Comparison of ENCODE assay signal across 17 cellular contexts in the genomic region with DNA sequence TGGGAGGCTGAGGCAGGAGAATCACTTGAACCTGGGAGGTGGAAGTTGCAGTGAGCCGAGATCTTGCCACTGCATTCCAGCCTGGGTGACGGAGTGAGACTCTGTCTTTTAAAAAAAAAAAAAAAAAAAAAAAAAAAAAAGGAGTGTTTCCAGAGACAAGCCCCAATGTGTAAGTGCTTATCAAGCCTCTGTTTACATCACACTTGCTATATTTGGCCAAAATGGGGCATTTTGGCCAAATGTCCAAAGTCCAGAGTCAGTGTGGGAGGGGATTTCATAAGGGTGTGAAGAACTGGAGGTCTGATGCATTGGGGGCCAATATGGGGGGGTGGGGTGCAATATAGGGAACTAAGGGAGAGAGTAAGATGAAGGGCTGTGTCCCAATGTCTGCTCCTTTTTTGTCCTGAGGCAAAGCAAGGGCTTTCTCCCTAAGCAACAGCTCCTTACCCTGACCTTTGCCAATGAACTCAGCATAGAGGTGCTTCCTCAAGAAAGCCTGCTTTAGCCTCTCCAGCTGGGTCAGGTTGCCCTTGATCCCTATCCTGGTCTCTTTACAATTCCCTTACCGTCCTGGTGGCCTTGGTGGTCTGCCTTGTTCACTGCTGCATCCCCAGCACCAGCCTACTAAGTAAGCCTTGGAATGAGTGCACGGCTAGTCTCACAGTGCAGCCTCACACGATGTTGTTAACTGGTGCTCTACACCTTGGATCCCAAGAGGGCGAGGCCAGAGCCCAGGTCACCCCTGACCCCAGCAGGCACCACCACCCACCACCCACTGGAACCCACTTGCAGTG. TPM values are rescaled to one million over a fixed set of nuclear protein-coding genes. Genes with fewer than 3 reads are reported as not detected.
DNase-seq lines count a peak whose midpoint lies in the region; ATAC-seq and TF ChIP-seq lines count a peak whose summit lies in the region.
"Had no signal": no experiment of that assay in that cellular context is flagged by ENCODE, and none has a peak within 500 bp of the region (broad histone marks: within the 10 kb centered on the region; RNA-seq: fewer than 3 reads in every experiment).

No MANE protein-coding gene starts in this region.

- intact Hi-C loops in colonic mucosa (cut with DNase I): no loop called here

- no peaks in the 10 kb centered on the region for H3K79me2 ChIP-seq in trophoblast cell (ENCODE audit: control insufficient read depth, insufficient read depth, low read length, poor library complexity)

- peak overlapping the region; percentile 63 for H3K4me2 ChIP-seq in BLaER1
- H3K4me2 ChIP-seq in trophoblast cell (ENCODE audit: low read length): no peak overlapping the region
- H3K4me2 ChIP-seq: A549 had no signal

- no peaks in the 10 kb centered on the region for H3K27me3 Mint-ChIP-seq in central memory CD8-positive, alpha-beta T cell
- H3K27me3 Mint-ChIP-seq: CD4-positive, CD25-positive, alpha-beta regulatory T cell had no signal

- peaks cover 4% of the 10 kb centered on the region for H3K36me3 Mint-ChIP-seq in central memory CD8-positive, alpha-beta T cell (ENCODE audit: insufficient read depth)
- H3K36me3 Mint-ChIP-seq: CD4-positive, CD25-positive, alpha-beta regulatory T cell had no signal

- peaks cover 24% of the 10 kb centered on the region for H3K4me1 ChIP-seq in BLaER1
- peaks cover 2 to 29% (median 20%) of the 10 kb centered on the region in 4 donors for H3K4me1 ChIP-seq in liver (ENCODE audit: control insufficient read depth in 4 of 4, insufficient read depth in 4 of 4, low read length in 3 of 4)
- no peaks in the 10 kb centered on the region for H3K4me1 ChIP-seq in trophoblast cell (ENCODE audit: control insufficient read depth in 1 of 2, insufficient read depth in 2 of 2, low read length in 2 of 2)
- H3K4me1 ChIP-seq in colonic mucosa: no peaks in the 10 kb centered on the region
- H3K4me1 ChIP-seq: A549, HAP-1 had no signal

- no peak overlapping the region for H2AFZ ChIP-seq in trophoblast cell (ENCODE audit: insufficient read depth, low read length, poor library complexity)

- no peak overlapping the region for H2AK5ac ChIP-seq in trophoblast cell (ENCODE audit: low read length)

- H3K27ac ChIP-seq in BLaER1: no peak overlapping the region
- H3K27ac ChIP-seq in liver (ENCODE audit: low read depth in 1 of 2, low read length in 2 of 2): no peak overlapping the region
- H3K27ac ChIP-seq in trophoblast cell (ENCODE audit: low read depth, low read length): no peak overlapping the region
- H3K27ac ChIP-seq in colonic mucosa: no peak overlapping the region
- H3K27ac ChIP-seq: 22Rv1, A549, HL-60 had no signal

- no peaks in the 10 kb centered on the region for H3K4me1 Mint-ChIP-seq in central memory CD8-positive, alpha-beta T cell
- H3K4me1 Mint-ChIP-seq: CD4-positive, CD25-positive, alpha-beta regulatory T cell had no signal

- H3K18ac ChIP-seq in trophoblast cell (ENCODE audit: low read length): no peak overlapping the region

- no peak overlapping the region for H3K4me3 ChIP-seq in BLaER1
- no peak overlapping the region for H3K4me3 ChIP-seq in liver (ENCODE audit: low read depth in 1 of 3, low read length in 3 of 3)
- no peak overlapping the region for H3K4me3 ChIP-seq in trophoblast cell (ENCODE audit: low read depth, low read length)
- no peak overlapping the region for H3K4me3 ChIP-seq in colonic mucosa
- H3K4me3 ChIP-seq: A549, HAP-1 had no signal

- no peak overlapping the region for H2BK12ac ChIP-seq in trophoblast cell (ENCODE audit: low read length)

- DNase-seq in central memory CD8-positive, alpha-beta T cell (ENCODE audit: low spot score in 2 of 2): no peak
- DNase-seq in trophoblast cell (no peak), colonic mucosa (no peak), NCI-H2196 (lab: John Stamatoyannopoulos, UW; ENCODE audit: unreplicated experiment) (no peak)
- DNase-seq: C1 segment of cervical spinal cord; Caco-2; CD4-positive, CD25-positive, alpha-beta regulatory T cell; IMR-90 had no signal

- no peak overlapping the region for H2BK120ac ChIP-seq in trophoblast cell (ENCODE audit: insufficient read depth, low read length, poor library complexity)

- H3K14ac ChIP-seq in trophoblast cell (ENCODE audit: low read length): no peak overlapping the region

- no peaks in the 10 kb centered on the region for H3K9me3 ChIP-seq in BLaER1
- no peaks in the 10 kb centered on the region for H3K9me3 ChIP-seq in liver (ENCODE audit: control insufficient read depth in 4 of 4, low read length in 3 of 4)
- H3K9me3 ChIP-seq in trophoblast cell (ENCODE audit: insufficient read depth, low read depth, low read length): no peaks in the 10 kb centered on the region
- no peaks in the 10 kb centered on the region for H3K9me3 ChIP-seq in colonic mucosa
- H3K9me3 ChIP-seq: A549, Caco-2, HAP-1 had no signal

- H3K27ac Mint-ChIP-seq in central memory CD8-positive, alpha-beta T cell (ENCODE audit: low read depth): peak overlapping the region; percentile 36

- H4K12ac ChIP-seq in trophoblast cell (ENCODE audit: low read depth, low read length): no peak overlapping the region

- no peak overlapping the region for H3K4ac ChIP-seq in trophoblast cell (ENCODE audit: low read depth, low read length)

- H4K91ac ChIP-seq in trophoblast cell (ENCODE audit: low read depth, low read length): no peak overlapping the region

- no peak overlapping the region for H3K4me3 Mint-ChIP-seq in central memory CD8-positive, alpha-beta T cell

- 69% methylated on average over 6 of the region's 6 CpGs for WGBS in liver
- WGBS in trophoblast cell (ENCODE audit: extremely low coverage, insufficient coverage, insufficient read length): no CpG with 5 or more reads among the region's 6 CpGs

- H4K8ac ChIP-seq in trophoblast cell (ENCODE audit: low read depth, low read length): no peak overlapping the region

- H3K9me3 Mint-ChIP-seq in central memory CD8-positive, alpha-beta T cell: no peaks in the 10 kb centered on the region
- H3K9me3 Mint-ChIP-seq: CD4-positive, CD25-positive, alpha-beta regulatory T cell had no signal

- no peaks in the 10 kb centered on the region for H3K79me1 ChIP-seq in trophoblast cell (ENCODE audit: low read length)

- H3K36me3 ChIP-seq in BLaER1 (no peaks in the 10 kb centered on the region), liver (ENCODE audit: control insufficient read depth in 4 of 4, insufficient read depth in 3 of 4, low read depth in 1 of 4, low read length in 3 of 4) (no peaks in the 10 kb centered on the region), trophoblast cell (ENCODE audit: control insufficient read depth in 1 of 2, insufficient read depth in 2 of 2, low read length in 2 of 2) (no peaks in the 10 kb centered on the region), colonic mucosa (no peaks in the 10 kb centered on the region)
- H3K36me3 ChIP-seq: HAP-1 had no signal

- no peak overlapping the region for H3K23ac ChIP-seq in trophoblast cell (ENCODE audit: low read length)

- TF ChIP-seq CTCF in liver (IDR thresholded peaks at IDR 0.05; ENCODE audit: low read depth, low read length, missing input control) (no peak), colonic mucosa (IDR thresholded peaks at IDR 0.05) (no peak)

- H4K20me1 ChIP-seq in BLaER1: no peaks in the 10 kb centered on the region

- ATAC-seq in central memory CD8-positive, alpha-beta T cell (replicated peaks; ENCODE audit: extremely low read depth, poor library complexity, severe bottlenecking): no peak
- ATAC-seq in HG02885 (IDR thresholded peaks at IDR 0.05; ENCODE audit: poor library complexity, unreplicated experiment): no peak
- ATAC-seq: A549 had no signal

- H2BK5ac ChIP-seq in trophoblast cell (ENCODE audit: low read depth, low read length, poor library complexity): no peak overlapping the region

- H3K9ac ChIP-seq in BLaER1 (no peak overlapping the region), liver (ENCODE audit: low read depth in 1 of 2, low read length in 2 of 2) (no peak overlapping the region), trophoblast cell (ENCODE audit: low read length) (peak overlapping the region; percentile 3), colonic mucosa (ENCODE audit: low read depth in 2 of 2, low read length in 2 of 2) (no peak overlapping the region)

- no peak for TF ChIP-seq RAD21 in liver (IDR thresholded peaks at IDR 0.05)

- H3K27me3 ChIP-seq in BLaER1 (no peaks in the 10 kb centered on the region), liver (ENCODE audit: control insufficient read depth in 4 of 4, insufficient read depth in 4 of 4, low read length in 3 of 4) (no peaks in the 10 kb centered on the region), trophoblast cell (ENCODE audit: insufficient read depth, low read length) (no peaks in the 10 kb centered on the region), colonic mucosa (no peaks in the 10 kb centered on the region)

TF ChIP-seq in liver, 16 proteins besides CTCF, POLR2A, EP300 and RAD21:
- TF ChIP-seq RXRA (IDR thresholded peaks at IDR 0.05) (peak in 1 of 2 donors; percentile 31), HNF4G (IDR thresholded peaks at IDR 0.05) (no peak), HNF4A (conservative IDR thresholded peaks at IDR 0.05) (peak; percentile 70 to 77)

RNA-seq across cellular contexts. Expression of gene BCR, which starts 14.1 kb away (rescaled TPM):
- total RNA-seq in liver (10 to 100 TPM; 16.4 to 35.6 TPM), colonic mucosa (10 to 100 TPM; 39.2 to 57.8 TPM)
- 10 to 100 TPM in 1 of 2 donors, 1 to 10 TPM in 1; 7.4 to 20.2 TPM for polyA plus RNA-seq in liver
- 49.8 and 53.0 TPM in 2 replicates for polyA plus RNA-seq in trophoblast cell (2013)

RNA-seq across cellular contexts. Expression of gene RAB36, which starts 21.0 kb away (rescaled TPM):
- total RNA-seq in liver (under 1 TPM; 0.33 to 0.42 TPM), colonic mucosa (1 to 10 TPM in 1 of 2 donors, under 1 TPM in 1; 0.98 to 2.3 TPM)
- polyA plus RNA-seq in liver: under 1 TPM; 0.22 to 0.56 TPM
- polyA plus RNA-seq in trophoblast cell (2013): 0.92 and 1.1 TPM in 2 replicates

RNA-seq across cellular contexts. Expression of gene RSPH14, which starts 24.4 kb away (rescaled TPM):
- total RNA-seq in liver (under 1 TPM in 1 of 2 donors, not detected in 1; 0.09 TPM), colonic mucosa (under 1 TPM; 0.45 to 0.69 TPM)
- polyA plus RNA-seq in liver: not detected
- 0.07 and 0.16 TPM in 2 replicates for polyA plus RNA-seq in trophoblast cell (2013)
- total RNA-seq: CD4-positive, CD25-positive, alpha-beta regulatory T cell; H4; HT1080; IMR-90 had no signal
- polyA plus RNA-seq: IMR-90 had no signal
